ENCODE assay signal across 15 cellular contexts in genomic region chr7:145106001-145106400, GRCh38.
DNase-seq lines count a peak whose midpoint lies in the region; ATAC-seq, FAIRE-seq and TF ChIP-seq lines count a peak whose summit lies in the region.
"Had no signal": no experiment of that assay in that cellular context is flagged by ENCODE, and none has a peak within 500 bp of the region (broad histone marks: within the 10 kb centered on the region; RNA-seq: fewer than 3 reads in every experiment).

No MANE protein-coding gene starts in this region.

- H3K4me3 ChIP-seq in mesendoderm (ENCODE audit: low read length) (no peak overlapping the region), vagina (no peak overlapping the region)
- H3K4me3 ChIP-seq: ascending aorta, SJSA1 had no signal

- H3K27ac ChIP-seq in mesendoderm (ENCODE audit: low read depth, low read length) (no peak overlapping the region), vagina (no peak overlapping the region)
- H3K27ac ChIP-seq: ascending aorta, SJSA1 had no signal

- DNase-seq in DMS153 treated with DMSO at 0.1 percent for 48 hours (lab: John Stamatoyannopoulos, UW; ENCODE audit: unreplicated experiment) (peak; percentile 66), NCI-H187 (lab: John Stamatoyannopoulos, UW) (peak; percentile 25 to 44), SK-MEL-5 (ENCODE audit: low read depth, low spot score) (peak; percentile 69), mesendoderm (peak; percentile 8), SK-N-DZ (ENCODE audit: low spot score) (no peak), GM12892 (ENCODE audit: insufficient read length) (no peak), vagina (ENCODE audit: extremely low spot score in 2 of 2) (no peak)
- DNase-seq: activated CD4-positive, CD25-positive, alpha-beta regulatory T cell; activated T-cell treated with anti-CD3 and anti-CD28 coated beads, Interleukin-2, amount 50 U/mL, for 4 hours; H9; IMR-90; NCI-H524 treated with DMSO at 0.1 percent for 48 hours had no signal

- H4K5ac ChIP-seq in mesendoderm (ENCODE audit: low read length), result no peak overlapping the region

- no peak overlapping the region for H3K4me2 ChIP-seq in mesendoderm (ENCODE audit: low read length)

- H2AK5ac ChIP-seq in mesendoderm (ENCODE audit: low read length), result no peak overlapping the region

- no peak for TF ChIP-seq CTCF in vagina (IDR thresholded peaks at IDR 0.05)

- H4K8ac ChIP-seq in mesendoderm (ENCODE audit: low read depth, low read length), result no peak overlapping the region

- H3K9ac ChIP-seq in mesendoderm (ENCODE audit: low read length), result no peak overlapping the region

- WGBS in mesendoderm (ENCODE audit: extremely low coverage, insufficient coverage, low lambda C conversion rate), result no CpG with 5 or more reads among the region's 1 CpG

- no peaks in the 10 kb centered on the region for H3K79me1 ChIP-seq in mesendoderm (ENCODE audit: low read length)

- no peak overlapping the region for H3K56ac ChIP-seq in mesendoderm (ENCODE audit: low read length)

- intact Hi-C loops in vagina (cut with DNase I), result loop anchor here (5.0 kb wide), 1 partner anchor 969 kb away; no protein-coding TSS in a partner anchor

- ATAC-seq in GM21825 (IDR thresholded peaks at IDR 0.05; ENCODE audit: unreplicated experiment), result no peak
- ATAC-seq: activated T-cell treated with anti-CD3 and anti-CD28 coated beads, Interleukin-2, amount 50 U/mL, for 4 hours had no signal

- TF ChIP-seq POLR2A in GM12892 (IDR thresholded peaks at IDR 0.05; ENCODE audit: low read depth, low read length) (no peak), vagina (IDR thresholded peaks at IDR 0.05) (no peak)

- no peak for FAIRE-seq in GM12892 (lab: Jason Lieb, UNC)

- in situ Hi-C loops in SK-MEL-5 (cut with HindIII; ENCODE audit: low pct_unique_long_range_greater_than_20kb, low sequenced_read_pairs), result no loop called here

- H3K4me1 ChIP-seq in mesendoderm (ENCODE audit: control insufficient read depth, low read depth, low read length) (no peaks in the 10 kb centered on the region), vagina (no peaks in the 10 kb centered on the region)
- H3K4me1 ChIP-seq: ascending aorta, SJSA1 had no signal

- no peaks in the 10 kb centered on the region for H3K9me3 ChIP-seq in vagina
- H3K9me3 ChIP-seq: ascending aorta had no signal

- H3K79me2 ChIP-seq in mesendoderm (ENCODE audit: control insufficient read depth, insufficient read depth, low read length), result no peaks in the 10 kb centered on the region

- H2BK15ac ChIP-seq in mesendoderm (replicated peaks; ENCODE audit: low read depth), result no peak overlapping the region

- no peak overlapping the region for H3K23ac ChIP-seq in mesendoderm (ENCODE audit: low read length)

- H3K18ac ChIP-seq in mesendoderm (ENCODE audit: low read length), result no peak overlapping the region

- no peak overlapping the region for H2BK5ac ChIP-seq in mesendoderm (ENCODE audit: low read length)

- H3K27me3 ChIP-seq in mesendoderm (ENCODE audit: insufficient read depth, low read length, poor library complexity) (no peaks in the 10 kb centered on the region), vagina (no peaks in the 10 kb centered on the region)
- H3K27me3 ChIP-seq: ascending aorta, SJSA1 had no signal

- H2BK120ac ChIP-seq in mesendoderm (ENCODE audit: low read depth, low read length), result no peak overlapping the region

- no peaks in the 10 kb centered on the region for H3K36me3 ChIP-seq in mesendoderm (ENCODE audit: control insufficient read depth, insufficient read depth, low read length)
- no peaks in the 10 kb centered on the region for H3K36me3 ChIP-seq in vagina
- H3K36me3 ChIP-seq: ascending aorta, SJSA1 had no signal

- no peak overlapping the region for H3K4ac ChIP-seq in mesendoderm (ENCODE audit: low read depth, low read length)

Comparison
In these comparisons a context has a peak if more than half of its experiments do, and no peak if none do; other contexts are left out.
1. DNase-seq: peak in DMS153 treated with DMSO at 0.1 percent for 48 hours (single experiment), NCI-H187 (2 of 2), SK-MEL-5 (single experiment) and mesendoderm (single experiment); none in SK-N-DZ (single experiment), GM12892 (single experiment) and vagina (0 of 2).